ENCODE assay signal across 25 cellular contexts in genomic region chr17:79743614-79744013, GRCh38. TPM values are rescaled to one million over a fixed set of nuclear protein-coding genes. Genes with fewer than 3 reads are reported as not detected.
A peak's percentile ranks its signal among the peaks of the same experiment; 100 is the strongest.
DNase-seq lines count a peak whose midpoint lies in the region; ATAC-seq, FAIRE-seq and TF ChIP-seq lines count a peak whose summit lies in the region.
"Had no signal": no experiment of that assay in that cellular context is flagged by ENCODE, and none has a peak within 500 bp of the region (broad histone marks: within the 10 kb centered on the region; RNA-seq: fewer than 3 reads in every experiment).

No MANE protein-coding gene starts in this region.

- H4K8ac ChIP-seq in H1 (ENCODE audit: extremely low read depth, insufficient read depth, low read length) (no peak overlapping the region), neuronal stem cell (ENCODE audit: low read depth, low read length) (no peak overlapping the region)

- 0 out of 2 replicates have a peak overlapping the region, but pooled peaks have one; percentile 8 for H2AK5ac ChIP-seq in H1 (ENCODE audit: low read depth, low read length)
- peak overlapping the region; percentile 76 for H2AK5ac ChIP-seq in neuronal stem cell (ENCODE audit: low read depth, low read length)

- H3K9ac ChIP-seq in H1 (replicated peaks in 1 of 4; ENCODE audit: extremely low read depth in 1 of 4, low read depth in 3 of 4, low read length in 3 of 4) (no peak overlapping the region), neuronal stem cell (ENCODE audit: low read depth, low read length, poor library complexity) (no peak overlapping the region)
- H3K9ac ChIP-seq: BLaER1, GM23248 had no signal

- no peak for TF ChIP-seq RAD21 in H1 (IDR thresholded peaks at IDR 0.05 in 1 of 2, conservative IDR thresholded peaks at IDR 0.05 in 1 of 2; ENCODE audit: low read depth in 2 of 2, low read length in 2 of 2)

- no peak overlapping the region for H3K4ac ChIP-seq in H1 (replicated peaks; ENCODE audit: insufficient read length, low read depth, low read length)
- H3K4ac ChIP-seq in neuronal stem cell (ENCODE audit: low read length), result no peak overlapping the region

- no peak for FAIRE-seq in H1 (lab: Jason Lieb, UNC)
- FAIRE-seq: A204.1, G401.6, GM12892 had no signal

- H3K4me3 ChIP-seq in H1 (ENCODE audit: extremely low read depth in 1 of 4, insufficient read depth in 2 of 4, low read depth in 3 of 4, low read length in 4 of 4), result no peak overlapping the region
- no peak overlapping the region for H3K4me3 ChIP-seq in neuronal stem cell (ENCODE audit: low read length in 2 of 2)
- H3K4me3 ChIP-seq: BLaER1, GM23248 had no signal

- H3K23me2 ChIP-seq in H1 (ENCODE audit: low read depth, low read length), result peaks cover 13% of the 10 kb centered on the region; the same call in 1 of the 2 replicates

- H3K18ac ChIP-seq in H1 (ENCODE audit: extremely low read depth, low read length) (no peak overlapping the region), neuronal stem cell (ENCODE audit: low read length) (no peak overlapping the region)

- H3K4me3 Mint-ChIP-seq in type B pancreatic cell, result peak overlapping the region; percentile 47
- no peak overlapping the region for H3K4me3 Mint-ChIP-seq in activated naive CD8-positive, alpha-beta T cell treated with anti-CD3 and anti-CD28 coated beads, Interleukin-2, amount 50 U/mL, for 24 hours
- H3K4me3 Mint-ChIP-seq in mesothelial cell of epicardium, result no peak overlapping the region
- H3K4me3 Mint-ChIP-seq: B cell; CD4-positive, alpha-beta T cell; CD8-positive, alpha-beta memory T cell; H9 had no signal

- H2BK5ac ChIP-seq in H1 (ENCODE audit: low read depth, low read length) (no peak overlapping the region), neuronal stem cell (ENCODE audit: low read length) (no peak overlapping the region)

- no peaks in the 10 kb centered on the region for H3K36me3 Mint-ChIP-seq in type B pancreatic cell
- no peaks in the 10 kb centered on the region for H3K36me3 Mint-ChIP-seq in activated naive CD8-positive, alpha-beta T cell treated with anti-CD3 and anti-CD28 coated beads, Interleukin-2, amount 50 U/mL, for 24 hours (ENCODE audit: low read depth)
- H3K36me3 Mint-ChIP-seq in mesothelial cell of epicardium, result no peaks in the 10 kb centered on the region
- H3K36me3 Mint-ChIP-seq: CD8-positive, alpha-beta memory T cell had no signal

- no peaks in the 10 kb centered on the region for H3K9me3 ChIP-seq in H1 (ENCODE audit: insufficient read depth in 2 of 2, low read depth in 1 of 2, low read length in 1 of 2)
- peaks cover 0 to 2% of the 10 kb centered on the region in 2 donors for H3K9me3 ChIP-seq in neuronal stem cell (replicated peaks in 1 of 2; ENCODE audit: control insufficient read depth in 2 of 2, insufficient read depth in 1 of 2, low read depth in 1 of 2, low read length in 2 of 2)
- H3K9me3 ChIP-seq: BLaER1 had no signal

- H3K9me3 Mint-ChIP-seq in type B pancreatic cell (no peaks in the 10 kb centered on the region), mesothelial cell of epicardium (no peaks in the 10 kb centered on the region)
- no peaks in the 10 kb centered on the region for H3K9me3 Mint-ChIP-seq in activated naive CD8-positive, alpha-beta T cell treated with anti-CD3 and anti-CD28 coated beads, Interleukin-2, amount 50 U/mL, for 24 hours
- H3K9me3 Mint-ChIP-seq: CD4-positive, alpha-beta T cell; CD8-positive, alpha-beta memory T cell; H9 had no signal

- peaks cover 13 to 48% (median 42%) of the 10 kb centered on the region in 4 experiments for H3K27me3 ChIP-seq in H1 (replicated peaks in 1 of 4; ENCODE audit: control insufficient read depth in 3 of 4, extremely low read depth in 1 of 4, insufficient read depth in 3 of 4, low read length in 3 of 4)
- peaks cover 8 to 54% (median 28%) of the 10 kb centered on the region in 3 experiments for H3K27me3 ChIP-seq in neuronal stem cell (ENCODE audit: control insufficient read depth in 3 of 3, insufficient read depth in 3 of 3, low read depth in 1 of 3, low read length in 3 of 3)

- TF ChIP-seq POLR2A in H1 (IDR thresholded peaks at IDR 0.05; ENCODE audit: control extremely low read depth in 1 of 2, low read depth in 2 of 2, low read length in 2 of 2), result no peak

- H2BK20ac ChIP-seq in H1 (ENCODE audit: low read length), result no peak overlapping the region

- peaks cover 0 to 11% of the 10 kb centered on the region in 2 experiments for H4K20me1 ChIP-seq in H1 (replicated peaks in 1 of 2; ENCODE audit: control insufficient read depth in 1 of 2, insufficient read depth in 2 of 2, low read length in 2 of 2)

- H3K4me2 ChIP-seq in H1 (ENCODE audit: insufficient read depth in 1 of 2, low read depth in 2 of 2, low read length in 2 of 2), result no peak overlapping the region
- H3K4me2 ChIP-seq in neuronal stem cell (ENCODE audit: insufficient read depth, low read length, poor library complexity, severe bottlenecking), result no peak overlapping the region
- H3K4me2 ChIP-seq: BLaER1 had no signal

- H2BK15ac ChIP-seq in H1 (ENCODE audit: low read length) (no peak overlapping the region), neuronal stem cell (ENCODE audit: low read length) (peak overlapping the region; percentile 25)

- CTCF ChIA-PET in H1 (lab: Charles Lee; ENCODE audit: partially characterized antibody), result interaction anchor here (0.7 to 7.6 kb wide), 16 partner anchors 10 to 412 kb away, joined by 3 to 94 read pairs (median 4); partner anchors contain the start of genes CBX2 and CBX8

- DNase-seq in Right ventricle myocardium inferior (ENCODE audit: missing footprints), result peak; percentile 34
- no peak for DNase-seq in cardiac septum (ENCODE audit: low spot score)
- no peak for DNase-seq in H1 (ENCODE audit: low read depth in 1 of 2, low spot score in 2 of 2)
- DNase-seq in neuronal stem cell (ENCODE audit: low spot score), result no peak
- no peak for DNase-seq in type B pancreatic cell (ENCODE audit: extremely low spot score, unreplicated experiment)
- DNase-seq in activated naive CD8-positive, alpha-beta T cell treated with anti-CD3 and anti-CD28 coated beads, Interleukin-2, amount 50 U/mL, for 24 hours, result no peak
- DNase-seq in SKM-1 treated with dmso at 0.1 percent for 144 hours (lab: John Stamatoyannopoulos, UW; ENCODE audit: unreplicated experiment), result no peak
- DNase-seq in mesothelial cell of epicardium (ENCODE audit: low spot score in 2 of 2, unreplicated experiment in 2 of 2), result no peak
- DNase-seq: CD4-positive, alpha-beta T cell; CD8-positive, alpha-beta memory T cell; DMS153; DND-41; GM23248; H9 had no signal

- H3K56ac ChIP-seq in H1 (replicated peaks; ENCODE audit: insufficient read length, low read depth, low read length), result no peak overlapping the region

- WGBS in H1 (ENCODE audit: extremely low coverage in 1 of 2, insufficient coverage in 1 of 2, insufficient read length in 1 of 2, insufficient replicate concordance in 2 of 2, low coverage in 1 of 2, low lambda C conversion rate in 2 of 2, missing lambda C conversion rate in 1 of 2), 2 experiments, result 91% methylated on average over 5 of the region's 5 CpGs; no CpG with 5 or more reads in 1 of the 2 experiments
- no CpG with 5 or more reads among the region's 5 CpGs for WGBS in neuronal stem cell (ENCODE audit: extremely low coverage in 2 of 2, insufficient read length in 2 of 2, insufficient replicate concordance in 1 of 2), 2 donors

- intact Hi-C loops in Right ventricle myocardium inferior (cut with DNase I) (loop anchor here (5.0 to 10.0 kb wide), 2 partner anchors 101 to 249 kb away; no protein-coding TSS in a partner anchor), cardiac septum (cut with DNase I) (loop anchor here (5.0 kb wide), 1 partner anchor 249 kb away; no protein-coding TSS in a partner anchor)

- no peak overlapping the region for H4K5ac ChIP-seq in H1 (ENCODE audit: insufficient read length, low read depth, low read length)

- H3K23ac ChIP-seq in H1 (ENCODE audit: insufficient read length) (no peak overlapping the region), neuronal stem cell (ENCODE audit: low read depth, low read length, poor library complexity) (no peak overlapping the region)

- peaks cover 4 to 31% (median 16%) of the 10 kb centered on the region in 4 experiments for H3K4me1 ChIP-seq in H1 (replicated peaks in 1 of 4; ENCODE audit: control insufficient read depth in 3 of 4, insufficient read depth in 4 of 4, low read length in 3 of 4)
- peaks cover 26 to 52% of the 10 kb centered on the region in 2 donors for H3K4me1 ChIP-seq in neuronal stem cell (ENCODE audit: control insufficient read depth in 2 of 2, insufficient read depth in 1 of 2, low read depth in 1 of 2, low read length in 2 of 2)

- H4K91ac ChIP-seq in H1 (replicated peaks; ENCODE audit: insufficient read length, low read length), result no peak overlapping the region
- H4K91ac ChIP-seq in neuronal stem cell (ENCODE audit: low read depth, low read length, poor library complexity), result no peak overlapping the region

- H3K79me2 ChIP-seq in H1 (ENCODE audit: control insufficient read depth in 1 of 2, insufficient read depth in 2 of 2, low read length in 2 of 2), result no peaks in the 10 kb centered on the region

- H2AFZ ChIP-seq in H1 (ENCODE audit: low read length) (no peak overlapping the region), neuronal stem cell (ENCODE audit: low read length) (no peak overlapping the region)
- H2AFZ ChIP-seq: GM23248 had no signal

- H3K36me3 ChIP-seq in H1 (ENCODE audit: control insufficient read depth in 2 of 4, insufficient read depth in 4 of 4, low read length in 3 of 4) (0 out of 8 replicates have a peak, but pooled peaks cover 0 to 2% (median 0%) of the 10 kb centered on the region in 4 experiments), neuronal stem cell (replicated peaks in 1 of 2; ENCODE audit: control insufficient read depth in 2 of 2, insufficient read depth in 2 of 2, low read length in 2 of 2) (no peaks in the 10 kb centered on the region)
- H3K36me3 ChIP-seq: BLaER1 had no signal

- H3K4me1 Mint-ChIP-seq in type B pancreatic cell (ENCODE audit: unreplicated experiment) (peaks cover 22% of the 10 kb centered on the region), mesothelial cell of epicardium (peaks cover 31% of the 10 kb centered on the region)
- peaks cover 15% of the 10 kb centered on the region for H3K4me1 Mint-ChIP-seq in activated naive CD8-positive, alpha-beta T cell treated with anti-CD3 and anti-CD28 coated beads, Interleukin-2, amount 50 U/mL, for 24 hours

- TF ChIP-seq CTCF in H1 (IDR thresholded peaks at IDR 0.05; ENCODE audit: control extremely low read depth in 1 of 3, insufficient read depth in 1 of 3, low read depth in 1 of 3, low read length in 3 of 3) (no peak), type B pancreatic cell (conservative IDR thresholded peaks at IDR 0.05) (no peak), mesothelial cell of epicardium (IDR thresholded peaks at IDR 0.05; ENCODE audit: unreplicated experiment) (no peak)

- no peak overlapping the region for H2BK120ac ChIP-seq in H1 (replicated peaks; ENCODE audit: low read depth, low read length)
- no peak overlapping the region for H2BK120ac ChIP-seq in neuronal stem cell (ENCODE audit: low read depth, low read length)

- POLR2A ChIA-PET in H1 (lab: Charles Lee; ENCODE audit: partially characterized antibody), result interaction anchor here (3.4 to 10.4 kb wide), 3 partner anchors 34 to 46 kb away, joined by 17 to 77 read pairs (median 20); partner anchors contain the start of gene CBX2

- H3K14ac ChIP-seq in H1 (ENCODE audit: insufficient read length) (no peak overlapping the region), neuronal stem cell (ENCODE audit: low read length) (no peak overlapping the region)

- no peak overlapping the region for H3K27ac ChIP-seq in H1 (ENCODE audit: low read depth, low read length)
- no peak overlapping the region for H3K27ac ChIP-seq in neuronal stem cell (replicated peaks; ENCODE audit: low read length)
- H3K27ac ChIP-seq: 22Rv1, BLaER1, C4-2B, GM23248 had no signal

- H3K79me1 ChIP-seq in H1 (ENCODE audit: low read depth, low read length) (no peaks in the 10 kb centered on the region), neuronal stem cell (ENCODE audit: low read depth, low read length) (no peaks in the 10 kb centered on the region)

- H2BK12ac ChIP-seq in H1 (ENCODE audit: low read depth, low read length) (no peak overlapping the region), neuronal stem cell (ENCODE audit: low read length) (no peak overlapping the region)

- no peak for ATAC-seq in Right ventricle myocardium inferior
- no peak for ATAC-seq in activated naive CD8-positive, alpha-beta T cell treated with anti-CD3 and anti-CD28 coated beads, Interleukin-2, amount 50 U/mL, for 24 hours
- ATAC-seq: HCT116 had no signal

- H3K27ac Mint-ChIP-seq in type B pancreatic cell, result peak overlapping the region; percentile 70
- H3K27ac Mint-ChIP-seq in activated naive CD8-positive, alpha-beta T cell treated with anti-CD3 and anti-CD28 coated beads, Interleukin-2, amount 50 U/mL, for 24 hours, result no peak overlapping the region
- no peak overlapping the region for H3K27ac Mint-ChIP-seq in mesothelial cell of epicardium
- H3K27ac Mint-ChIP-seq: B cell; CD4-positive, alpha-beta T cell; H9 had no signal

- peaks cover 31% of the 10 kb centered on the region for H3K27me3 Mint-ChIP-seq in type B pancreatic cell
- peaks cover 44% of the 10 kb centered on the region for H3K27me3 Mint-ChIP-seq in activated naive CD8-positive, alpha-beta T cell treated with anti-CD3 and anti-CD28 coated beads, Interleukin-2, amount 50 U/mL, for 24 hours
- H3K27me3 Mint-ChIP-seq in mesothelial cell of epicardium (ENCODE audit: low read depth), result peaks cover 52% of the 10 kb centered on the region

- TF ChIP-seq EP300 in H1 (IDR thresholded peaks at IDR 0.05; ENCODE audit: borderline replicate concordance in 1 of 2, low read depth in 2 of 2, low read length in 2 of 2), result no peak

RNA-seq across cellular contexts. Expression of gene ENPP7, which starts 12.9 kb away (rescaled TPM):
- total RNA-seq in Right ventricle myocardium inferior, result not detected
- total RNA-seq in cardiac septum, result not detected
- total RNA-seq in H1 (2021; fragmentation: NEBNext Ultra II Directional; extraction: Animal tissue kit (Norgen Biotek cat#: 25700)), result not detected in 2 replicates
- polyA plus RNA-seq in H1 (2011; rRNA removed), result not detected in 2 replicates
- not detected for polyA plus RNA-seq in H1 (2011; cell fraction: cytosol; rRNA removed)
- not detected for polyA plus RNA-seq in H1 (2011; cell fraction: nucleus; rRNA removed)
- not detected in 4 replicates for polyA plus RNA-seq in H1 (2012, experiment 1 of 2)
- not detected for polyA plus RNA-seq in H1 (2012, experiment 2 of 2)
- not detected for polyA plus RNA-seq in H1 (2013, experiment 1 of 2)
- not detected for polyA plus RNA-seq in H1 (2013, experiment 2 of 2)
- polyA minus RNA-seq in H1 (2011; rRNA and poly(A)+ RNA removed), result not detected in 2 replicates
- not detected for polyA minus RNA-seq in H1 (2011; cell fraction: cytosol; rRNA and poly(A)+ RNA removed)
- not detected for polyA minus RNA-seq in H1 (2011; cell fraction: nucleus; rRNA and poly(A)+ RNA removed)
- not detected for polyA plus RNA-seq in neuronal stem cell (2013, experiment 1 of 2)
- polyA plus RNA-seq in neuronal stem cell (2013, experiment 2 of 2), result not detected
- 5.3 and 20.5 TPM in 2 replicates for total RNA-seq in type B pancreatic cell (ENCODE audit: low replicate concordance)
- total RNA-seq in mesothelial cell of epicardium, result not detected in 3 replicates
- total RNA-seq: Calu3; CD4-positive, alpha-beta T cell; GM23248; H4; H9 had no signal
- polyA plus RNA-seq: AG04450, GM23248 had no signal

RNA-seq across cellular contexts. Expression of gene CBX2, which starts 34.3 kb away (rescaled TPM):
- total RNA-seq in Right ventricle myocardium inferior, result 4.2 TPM
- total RNA-seq in cardiac septum, result 3.5 TPM
- total RNA-seq in H1 (2021; fragmentation: NEBNext Ultra II Directional; extraction: Animal tissue kit (Norgen Biotek cat#: 25700)), result 83.9 and 85.9 TPM in 2 replicates
- 64.3 and 86.5 TPM in 2 replicates for polyA plus RNA-seq in H1 (2011; rRNA removed)
- 76.8 TPM for polyA plus RNA-seq in H1 (2011; cell fraction: cytosol; rRNA removed)
- 109 TPM for polyA plus RNA-seq in H1 (2011; cell fraction: nucleus; rRNA removed)
- polyA plus RNA-seq in H1 (2012, experiment 1 of 2), result 48.6 to 73.4 TPM (median 65.8 TPM) in 4 replicates
- 53.8 TPM for polyA plus RNA-seq in H1 (2012, experiment 2 of 2)
- polyA plus RNA-seq in H1 (2013, experiment 1 of 2), result 40.5 TPM
- polyA plus RNA-seq in H1 (2013, experiment 2 of 2), result 39.5 TPM
- polyA minus RNA-seq in H1 (2011; rRNA and poly(A)+ RNA removed), result 45.5 and 56.4 TPM in 2 replicates
- 70.0 TPM for polyA minus RNA-seq in H1 (2011; cell fraction: cytosol; rRNA and poly(A)+ RNA removed)
- polyA minus RNA-seq in H1 (2011; cell fraction: nucleus; rRNA and poly(A)+ RNA removed), result 61.7 TPM
- polyA plus RNA-seq in neuronal stem cell (2013, experiment 1 of 2), result 72.5 TPM
- 70.8 TPM for polyA plus RNA-seq in neuronal stem cell (2013, experiment 2 of 2)
- 21.6 and 72.0 TPM in 2 replicates for total RNA-seq in type B pancreatic cell (ENCODE audit: low replicate concordance)
- 47.1 to 49.7 TPM (median 48.6 TPM) in 3 replicates for total RNA-seq in mesothelial cell of epicardium

RNA-seq across cellular contexts. Expression of gene CBX8, which starts 53.3 kb away (rescaled TPM):
- total RNA-seq in Right ventricle myocardium inferior (5.3 TPM), cardiac septum (5.7 TPM), type B pancreatic cell (ENCODE audit: low replicate concordance) (13.3 and 16.0 TPM in 2 replicates), mesothelial cell of epicardium (15.5 to 18.6 TPM (median 16.3 TPM) in 3 replicates)
- 1.5 and 2.1 TPM in 2 replicates for total RNA-seq in H1 (2021; fragmentation: NEBNext Ultra II Directional; extraction: Animal tissue kit (Norgen Biotek cat#: 25700))
- polyA plus RNA-seq in H1 (2011; rRNA removed), result 0.09 and 0.31 TPM in 2 replicates
- 0.28 TPM for polyA plus RNA-seq in H1 (2011; cell fraction: cytosol; rRNA removed)
- polyA plus RNA-seq in H1 (2011; cell fraction: nucleus; rRNA removed), result 0.33 TPM
- 0.50 to 1.6 TPM (median 1.2 TPM) in 4 replicates for polyA plus RNA-seq in H1 (2012, experiment 1 of 2)
- polyA plus RNA-seq in H1 (2012, experiment 2 of 2), result 1.0 TPM
- polyA plus RNA-seq in H1 (2013, experiment 1 of 2), result 0.30 TPM
- 0.55 TPM for polyA plus RNA-seq in H1 (2013, experiment 2 of 2)
- polyA minus RNA-seq in H1 (2011; rRNA and poly(A)+ RNA removed), result 0.13 TPM in 1 of 2 replicates, not detected in the other
- 0.29 TPM for polyA minus RNA-seq in H1 (2011; cell fraction: cytosol; rRNA and poly(A)+ RNA removed)
- polyA minus RNA-seq in H1 (2011; cell fraction: nucleus; rRNA and poly(A)+ RNA removed), result 0.30 TPM
- polyA plus RNA-seq in neuronal stem cell (2013, experiment 1 of 2), result 5.5 TPM
- 5.0 TPM for polyA plus RNA-seq in neuronal stem cell (2013, experiment 2 of 2)
